27 cellular contexts compared by ENCODE assay signal in genomic region chr4:105630670-105631655, GRCh38.
DNase-seq lines count a peak whose midpoint lies in the region; FAIRE-seq and TF ChIP-seq lines count a peak whose summit lies in the region.
"Had no signal": no experiment of that assay in that cellular context is flagged by ENCODE, and none has a peak within 500 bp of the region (broad histone marks: within the 10 kb centered on the region; RNA-seq: fewer than 3 reads in every experiment).

No MANE protein-coding gene starts in this region.

- H3K4me1 ChIP-seq in left ventricle myocardium inferior (peaks cover 48% of the 10 kb centered on the region), keratinocyte (ENCODE audit: control insufficient read depth, extremely low read depth, insufficient read depth, low read length) (peaks cover 37% of the 10 kb centered on the region), uterus (no peaks in the 10 kb centered on the region)

- dilution Hi-C loops in keratinocyte (cut with MboI; ENCODE audit: extremely low pct_ligation_motif_present, low sequenced_read_pairs), result no loop called here

- no peak for DNase-seq in left ventricle myocardium inferior
- no peak for DNase-seq in cardiac septum (ENCODE audit: low spot score)
- peak; percentile 74 for DNase-seq in SK-MEL-5 (ENCODE audit: low read depth, low spot score)
- no peak for DNase-seq in keratinocyte (ENCODE audit: low read depth, low spot score)
- no peak for DNase-seq in uterus
- DNase-seq in stimulated activated naive CD4-positive, alpha-beta T cell treated with Interleukin-2 at 50 U/mL for 16 hours (lab: John Stamatoyannopoulos, UW), result no peak
- no peak for DNase-seq in hepatic stellate cell (ENCODE audit: low spot score)
- DNase-seq in mucosa of gallbladder (ENCODE audit: low spot score), result no peak
- DNase-seq: activated CD4-positive, alpha-beta T cell treated with anti-CD3 and anti-CD28 coated beads for 4 hours; activated CD8-positive, alpha-beta memory T cell treated with anti-CD3 and anti-CD28 coated beads for 24 hours; activated effector memory CD4-positive, alpha-beta T cell treated with anti-CD3 and anti-CD28 coated beads, Interleukin-2, amount 50 U/mL, for 16 hours; activated T-cell treated with anti-CD3 and anti-CD28 coated beads, Interleukin-2, amount 50 U/mL, for 1 hour; CD4-positive, alpha-beta memory T cell; cerebellar nuclear complex; dorsolateral prefrontal cortex; kidney; MG63; NCI-H446 treated with DMSO at 0.1 percent for 48 hours; NCI-H82; Right ventricle myocardium superior; stimulated activated naive CD8-positive, alpha-beta T cell treated with anti-CD3 and anti-CD28 coated beads, Interleukin-15, amount 100 ng/mL, for 72 hours had no signal

- H3K4me2 ChIP-seq in keratinocyte (ENCODE audit: control insufficient read depth, extremely low read depth, insufficient read depth, low read depth, low read length), result peak overlapping the region; percentile 65

- in situ Hi-C loops in SK-MEL-5 (cut with HindIII; ENCODE audit: low pct_unique_long_range_greater_than_20kb, low sequenced_read_pairs), result no loop called here

- H3K36me3 ChIP-seq in left ventricle myocardium inferior (no peaks in the 10 kb centered on the region), keratinocyte (ENCODE audit: control insufficient read depth in 2 of 2, extremely low read depth in 1 of 2, insufficient read depth in 2 of 2, low read length in 2 of 2) (no peaks in the 10 kb centered on the region), uterus (no peaks in the 10 kb centered on the region)
- H3K36me3 ChIP-seq: MG63, vagina had no signal

- H3K9me3 ChIP-seq in left ventricle myocardium inferior (replicated peaks) (no peaks in the 10 kb centered on the region), keratinocyte (ENCODE audit: control insufficient read depth, low read depth, low read length) (no peaks in the 10 kb centered on the region), uterus (no peaks in the 10 kb centered on the region)
- H3K9me3 ChIP-seq: MG63, vagina had no signal

- FAIRE-seq in keratinocyte (lab: Jason Lieb, UNC), result peak; percentile 91
- FAIRE-seq: A204.1, astrocyte, H54, K562, kidney had no signal

- intact Hi-C loops in left ventricle myocardium inferior (cut with micrococcal nuclease), result no loop called here
- intact Hi-C loops in cardiac septum (cut with DNase I), result no loop called here
- intact Hi-C loops in uterus (cut with DNase I; ENCODE audit: low total_unique reads), result no loop called here

- TF ChIP-seq POLR2A in uterus (IDR thresholded peaks at IDR 0.05), result no peak

- H4K20me1 ChIP-seq in keratinocyte (ENCODE audit: control insufficient read depth, extremely low read depth, insufficient read depth, low read length), result no peaks in the 10 kb centered on the region

- peak overlapping the region; percentile 33 for H3K27ac ChIP-seq in left ventricle myocardium inferior (replicated peaks)
- H3K27ac ChIP-seq in keratinocyte (ENCODE audit: control insufficient read depth, insufficient read depth, low read length), result peak overlapping the region; percentile 44
- peak overlapping the region; percentile 5 to 53 for H3K27ac ChIP-seq in uterus
- H3K27ac ChIP-seq: vagina had no signal

- H3K79me2 ChIP-seq in keratinocyte (ENCODE audit: control insufficient read depth, insufficient read depth, low read length), result no peaks in the 10 kb centered on the region

- no peak overlapping the region for H3K9ac ChIP-seq in keratinocyte (ENCODE audit: control insufficient read depth, extremely low read depth, insufficient read depth, low read length)

- peak overlapping the region; percentile 90 for H2AFZ ChIP-seq in keratinocyte (ENCODE audit: control insufficient read depth, low read length)

- no peaks in the 10 kb centered on the region for H3K9me1 ChIP-seq in keratinocyte (ENCODE audit: control insufficient read depth, extremely low read depth, insufficient read depth, low read length)

- TF ChIP-seq CTCF in left ventricle myocardium inferior (IDR thresholded peaks at IDR 0.05; ENCODE audit: borderline replicate concordance), result no peak
- no peak for TF ChIP-seq CTCF in keratinocyte (optimal IDR thresholded peaks at IDR 0.05 in 1 of 3, IDR thresholded peaks at IDR 0.05 in 1 of 3, conservative IDR thresholded peaks at IDR 0.05 in 1 of 3; ENCODE audit: extremely low read depth in 1 of 3, insufficient read depth in 2 of 3, low read length in 3 of 3)
- no peak for TF ChIP-seq CTCF in uterus (IDR thresholded peaks at IDR 0.05)

- H3K27me3 ChIP-seq in left ventricle myocardium inferior (ENCODE audit: low read depth), result no peaks in the 10 kb centered on the region
- no peaks in the 10 kb centered on the region for H3K27me3 ChIP-seq in keratinocyte (ENCODE audit: control insufficient read depth, extremely low read depth, insufficient read depth, low read length)
- H3K27me3 ChIP-seq in uterus, result no peaks in the 10 kb centered on the region
- H3K27me3 ChIP-seq: dorsolateral prefrontal cortex, MG63, vagina had no signal

- H3K4me3 ChIP-seq in left ventricle myocardium inferior, result no peak overlapping the region
- H3K4me3 ChIP-seq in keratinocyte (ENCODE audit: control insufficient read depth in 2 of 3, extremely low read depth in 1 of 3, insufficient read depth in 2 of 3, low read depth in 1 of 3, low read length in 3 of 3), result peak overlapping the region in 1 of 3 experiments; percentile 4
- H3K4me3 ChIP-seq in uterus, result no peak overlapping the region
- H3K4me3 ChIP-seq: dorsolateral prefrontal cortex, K562, MG63, skin epidermis, vagina had no signal
